ENCODE assay signal across 16 cellular contexts in the genomic region with DNA sequence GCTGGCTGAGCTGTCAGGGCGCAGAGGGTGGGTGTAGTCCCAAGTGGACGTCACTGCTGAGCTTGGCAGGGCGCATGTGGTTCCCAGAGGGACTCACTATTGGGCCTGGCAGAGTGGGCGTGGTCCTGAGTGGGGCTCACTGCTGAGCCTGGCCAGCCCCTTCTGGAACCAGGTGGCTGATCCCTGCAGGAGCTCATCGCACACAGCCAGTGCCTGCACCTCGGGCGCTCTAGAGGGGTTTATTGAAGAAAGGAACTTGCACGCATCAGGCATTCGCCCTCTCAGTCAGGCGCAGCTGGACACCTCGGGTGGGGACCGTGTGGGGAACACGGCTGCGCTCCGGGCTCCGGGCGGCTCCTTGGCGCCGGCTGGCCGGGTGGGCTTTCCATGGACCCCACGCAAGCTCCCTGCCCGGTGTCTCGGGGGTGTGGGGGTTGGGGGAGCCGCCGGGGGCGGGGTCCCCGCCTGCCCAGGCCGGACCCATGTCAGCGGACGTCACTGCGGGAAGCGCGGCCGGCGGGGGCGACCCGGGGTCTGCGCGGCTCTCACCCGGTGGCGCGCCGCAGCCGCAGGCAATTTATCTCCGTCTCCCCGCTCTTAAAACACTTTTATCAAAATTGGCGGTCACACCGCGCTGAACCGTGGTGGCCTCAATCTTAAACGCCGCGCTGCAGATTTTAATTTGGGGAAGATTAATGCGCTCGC.
A peak's percentile ranks its signal among the peaks of the same experiment; 100 is the strongest.
DNase-seq lines count a peak whose midpoint lies in the region; ATAC-seq and TF ChIP-seq lines count a peak whose summit lies in the region.
"Had no signal": no experiment of that assay in that cellular context is flagged by ENCODE, and none has a peak within 500 bp of the region (broad histone marks: within the 10 kb centered on the region; RNA-seq: fewer than 3 reads in every experiment).

No MANE protein-coding gene starts in this region.

- no peak overlapping the region for H3K4me3 ChIP-seq in A673 (ENCODE audit: low read depth, low read length, poor library complexity, severe bottlenecking)
- no peak overlapping the region for H3K4me3 ChIP-seq in Peyer's patch
- H3K4me3 ChIP-seq in right cardiac atrium (ENCODE audit: low read length) = peak overlapping the region; percentile 3
- H3K4me3 ChIP-seq in OCI-LY7 (ENCODE audit: low read depth, low read length, poor library complexity, severe bottlenecking) = no peak overlapping the region
- H3K4me3 ChIP-seq: BLaER1, MG63, tibial nerve had no signal

- H3K27ac ChIP-seq in A673 (ENCODE audit: low read depth, low read length, poor library complexity, severe bottlenecking) (no peak overlapping the region), Peyer's patch (no peak overlapping the region), right cardiac atrium (ENCODE audit: low read length) (no peak overlapping the region), OCI-LY7 (ENCODE audit: low read depth, low read length, poor library complexity, severe bottlenecking) (no peak overlapping the region)
- H3K27ac ChIP-seq: BLaER1, tibial nerve had no signal

- no peaks in the 10 kb centered on the region for H4K20me1 ChIP-seq in OCI-LY7 (ENCODE audit: insufficient read depth, low read length)
- H4K20me1 ChIP-seq: BLaER1 had no signal

- TF ChIP-seq POLR2A in Peyer's patch (IDR thresholded peaks at IDR 0.05) = no peak

- no peaks in the 10 kb centered on the region for H3K9me2 ChIP-seq in OCI-LY7 (ENCODE audit: insufficient read depth, low read length)

- H3K4me2 ChIP-seq in OCI-LY7 (ENCODE audit: low read length) = no peak overlapping the region
- H3K4me2 ChIP-seq: BLaER1 had no signal

- H3K9me3 ChIP-seq in A673 (ENCODE audit: low read depth, low read length, poor library complexity, severe bottlenecking) (no peaks in the 10 kb centered on the region), Peyer's patch (no peaks in the 10 kb centered on the region), right cardiac atrium (ENCODE audit: control insufficient read depth, low read length) (no peaks in the 10 kb centered on the region), OCI-LY7 (ENCODE audit: low read length) (no peaks in the 10 kb centered on the region)
- H3K9me3 ChIP-seq: BLaER1, MG63, tibial nerve had no signal

- intact Hi-C loops in A673 (cut with micrococcal nuclease; ENCODE audit: unreplicated experiment) (no loop called here), right cardiac atrium (cut with DNase I) (no loop called here), OCI-LY7 (cut with micrococcal nuclease; ENCODE audit: unreplicated experiment) (no loop called here)

- H3K4me1 ChIP-seq in A673 (ENCODE audit: insufficient read depth, low read length, poor library complexity, severe bottlenecking) (no peaks in the 10 kb centered on the region), Peyer's patch (no peaks in the 10 kb centered on the region), right cardiac atrium (ENCODE audit: control insufficient read depth, insufficient read depth, low read length) (no peaks in the 10 kb centered on the region), OCI-LY7 (ENCODE audit: insufficient read depth, low read length, poor library complexity, severe bottlenecking) (no peaks in the 10 kb centered on the region)
- H3K4me1 ChIP-seq: BLaER1 had no signal

- 12% methylated on average over 55 of the region's 55 CpGs for WGBS in right cardiac atrium

- DNase-seq in A673 (ENCODE audit: low spot score) (peak; percentile 16), COR-L47 (lab: John Stamatoyannopoulos, UW) (peak; percentile 2), Peyer's patch (peak in 2 of 3 donors; percentile 28 to 47), right cardiac atrium (peak in 1 of 3 donors; percentile 36), Kasumi-1 (lab: John Stamatoyannopoulos, UW) (no peak), OCI-LY7 (ENCODE audit: low spot score) (no peak)
- DNase-seq: dermis blood vessel endothelial cell, DMS153, erythroblast, mesenchymal stem cell, MG63, NCI-H1694 had no signal

- CTCF ChIA-PET in A673 (lab: Charles Lee) = interaction anchor here (0.6 kb wide), 1 partner anchor 28 kb away, joined by 11 read pairs; no protein-coding TSS in a partner anchor
- CTCF ChIA-PET in OCI-LY7 (lab: Charles Lee; ENCODE audit: unreplicated experiment) = no interaction called here

- ATAC-seq in right cardiac atrium (no peak), HG02938 (IDR thresholded peaks at IDR 0.05; ENCODE audit: unreplicated experiment) (no peak)
- ATAC-seq: stimulated activated memory B cell treated with anti-CD40 and anti-IgM and Interleukin-4, amounts not matched to agents 10 μg/mL and 1 μg/mL and 100 μg/mL, for 72 hours had no signal

- POLR2A ChIA-PET in A673 (lab: Charles Lee; ENCODE audit: low non-redundant PET) (no interaction called here), OCI-LY7 (lab: Charles Lee) (no interaction called here)

- TF ChIP-seq CTCF in A673 (conservative IDR thresholded peaks at IDR 0.05; ENCODE audit: low read depth, low read length) = no peak
- no peak for TF ChIP-seq CTCF in Peyer's patch (IDR thresholded peaks at IDR 0.05)
- no peak for TF ChIP-seq CTCF in OCI-LY7 (conservative IDR thresholded peaks at IDR 0.05; ENCODE audit: low read length)

- BruUV-seq in A673 (replicated peaks; lab: Mats Ljungman, UMichigan) = no TSS peak
- BruUV-seq in OCI-LY7 (replicated peaks; lab: Mats Ljungman, UMichigan) = no TSS peak

- H3K27me3 ChIP-seq in A673 (replicated peaks; ENCODE audit: insufficient read depth, low read depth, low read length, poor library complexity) (peaks cover 34% of the 10 kb centered on the region), Peyer's patch (peaks cover 0 to 10% of the 10 kb centered on the region in 2 donors), right cardiac atrium (ENCODE audit: control insufficient read depth, insufficient read depth) (no peaks in the 10 kb centered on the region)
- H3K27me3 ChIP-seq: BLaER1 had no signal

- H2AFZ ChIP-seq in OCI-LY7 (ENCODE audit: low read length) = no peak overlapping the region

- H3K79me2 ChIP-seq in OCI-LY7 (ENCODE audit: insufficient read depth, low read depth, low read length) = no peaks in the 10 kb centered on the region

- H3K36me3 ChIP-seq in A673 (ENCODE audit: insufficient read depth, low read length, poor library complexity, severe bottlenecking) (no peaks in the 10 kb centered on the region), Peyer's patch (no peaks in the 10 kb centered on the region), OCI-LY7 (ENCODE audit: insufficient read depth, low read length) (no peaks in the 10 kb centered on the region)
- H3K36me3 ChIP-seq: BLaER1, MG63, tibial nerve had no signal

Comparison
In these comparisons a context has a peak if more than half of its experiments do, and no peak if none do; other contexts are left out.
1. DNase-seq: peak in A673 (single experiment), COR-L47 (single experiment) and Peyer's patch (2 of 3); none in Kasumi-1 (0 of 2) and OCI-LY7 (single experiment).